In genomic region chr2:98541489-98541888, GRCh38 we compare ENCODE assay signal across 28 cellular contexts.
DNase-seq lines count a peak whose midpoint lies in the region; ATAC-seq and TF ChIP-seq lines count a peak whose summit lies in the region.
"Had no signal": no experiment of that assay in that cellular context is flagged by ENCODE, and none has a peak within 500 bp of the region (broad histone marks: within the 10 kb centered on the region; RNA-seq: fewer than 3 reads in every experiment).

No MANE protein-coding gene starts in this region.

- peaks cover 77% of the 10 kb centered on the region for H3K36me3 Mint-ChIP-seq in activated CD4-positive, alpha-beta T cell treated with anti-CD3 and anti-CD28 coated beads, Interleukin-2, amount 10 ng/mL, durations not matched to agents 24 days and 14 days (ENCODE audit: low read depth)
- peaks cover 83% of the 10 kb centered on the region for H3K36me3 Mint-ChIP-seq in activated CD4-positive, alpha-beta memory T cell treated with anti-CD3 and anti-CD28 coated beads, Interleukin-2, amount 10 ng/mL, durations not matched to agents 7 days and 5 days (ENCODE audit: low read depth)

- CTCF ChIA-PET in activated CD4-positive, alpha-beta memory T cell treated with anti-CD3 and anti-CD28 coated beads, Interleukin-2, amount 10 ng/mL, durations not matched to agents 7 days and 5 days (lab: Charles Lee), result interaction anchor here (1.0 kb wide), 1 partner anchor 55 kb away, joined by 3 read pairs; no protein-coding TSS in a partner anchor

- H3K4me3 Mint-ChIP-seq in activated CD4-positive, alpha-beta T cell treated with anti-CD3 and anti-CD28 coated beads, Interleukin-2, amount 10 ng/mL, durations not matched to agents 24 days and 14 days, result no peak overlapping the region
- H3K4me3 Mint-ChIP-seq in activated CD4-positive, alpha-beta memory T cell treated with anti-CD3 and anti-CD28 coated beads, Interleukin-2, amount 10 ng/mL, durations not matched to agents 7 days and 5 days, result no peak overlapping the region
- H3K4me3 Mint-ChIP-seq: central memory CD8-positive, alpha-beta T cell; HFFc6; neural crest cell had no signal

- H3K9me3 Mint-ChIP-seq in activated CD4-positive, alpha-beta T cell treated with anti-CD3 and anti-CD28 coated beads, Interleukin-2, amount 10 ng/mL, durations not matched to agents 24 days and 14 days, result no peaks in the 10 kb centered on the region
- H3K9me3 Mint-ChIP-seq in activated CD4-positive, alpha-beta memory T cell treated with anti-CD3 and anti-CD28 coated beads, Interleukin-2, amount 10 ng/mL, durations not matched to agents 7 days and 5 days, result no peaks in the 10 kb centered on the region
- H3K9me3 Mint-ChIP-seq: central memory CD8-positive, alpha-beta T cell; HFFc6; neural crest cell had no signal

- peak; percentile 41 for DNase-seq in activated CD4-positive, alpha-beta T cell treated with anti-CD3 and anti-CD28 coated beads, Interleukin-2, amount 10 ng/mL, durations not matched to agents 24 days and 14 days
- DNase-seq in activated CD4-positive, alpha-beta T cell treated with anti-CD3 and anti-CD28 coated beads, Interleukin-2, amount 50 U/mL, for 48 hours, result no peak
- no peak for DNase-seq in activated CD4-positive, alpha-beta memory T cell treated with anti-CD3 and anti-CD28 coated beads, Interleukin-2, amount 10 ng/mL, durations not matched to agents 7 days and 5 days
- DNase-seq in esophagus muscularis mucosa (ENCODE audit: extremely low spot score), result peak; percentile 55
- no peak for DNase-seq in KBM-7
- no peak for DNase-seq in D341Med (ENCODE audit: low spot score)
- no peak for DNase-seq in COLO668 (lab: John Stamatoyannopoulos, UW; ENCODE audit: unreplicated experiment)
- DNase-seq: 8988T; activated CD4-positive, alpha-beta T cell treated with anti-CD3 and anti-CD28 coated beads for 4 hours; body of pancreas; C1 segment of cervical spinal cord; dorsolateral prefrontal cortex; foreskin melanocyte; heart left ventricle; HFFc6; Karpas-422; left ventricle myocardium inferior; NCI-H1694; NCI-H774; ovary; stimulated activated naive CD4-positive, alpha-beta T cell; T1000; testis had no signal

- peak overlapping the region; percentile 42 for H3K27ac Mint-ChIP-seq in activated CD4-positive, alpha-beta T cell treated with anti-CD3 and anti-CD28 coated beads, Interleukin-2, amount 10 ng/mL, durations not matched to agents 24 days and 14 days
- peak overlapping the region; percentile 30 for H3K27ac Mint-ChIP-seq in activated CD4-positive, alpha-beta memory T cell treated with anti-CD3 and anti-CD28 coated beads, Interleukin-2, amount 10 ng/mL, durations not matched to agents 7 days and 5 days
- H3K27ac Mint-ChIP-seq: HFFc6 had no signal

- intact Hi-C loops in activated CD4-positive, alpha-beta T cell treated with anti-CD3 and anti-CD28 coated beads, Interleukin-2, amount 10 ng/mL, durations not matched to agents 24 days and 14 days (cut with micrococcal nuclease), result loop anchor here (1.0 kb wide), 1 partner anchor 10 kb away; no protein-coding TSS in a partner anchor
- intact Hi-C loops in esophagus muscularis mucosa (cut with DNase I), result no loop called here

- no peak overlapping the region for H3K4me3 ChIP-seq in esophagus muscularis mucosa
- H3K4me3 ChIP-seq: body of pancreas, dorsolateral prefrontal cortex, heart left ventricle, left ventricle myocardium inferior, ovary, SJSA1, testis had no signal

- H3K9me3 ChIP-seq in esophagus muscularis mucosa, result no peaks in the 10 kb centered on the region
- H3K9me3 ChIP-seq: body of pancreas, heart left ventricle, left ventricle myocardium inferior, ovary, SJSA1, testis had no signal

- no peak for TF ChIP-seq POLR2A in esophagus muscularis mucosa (IDR thresholded peaks at IDR 0.05; ENCODE audit: low read depth)

- ATAC-seq in GM19463 (IDR thresholded peaks at IDR 0.05; ENCODE audit: unreplicated experiment), result peak; percentile 32
- ATAC-seq: body of pancreas had no signal

- H3K36me3 ChIP-seq in esophagus muscularis mucosa, result peaks cover 28 to 93% (median 83%) of the 10 kb centered on the region in 4 donors
- H3K36me3 ChIP-seq: ovary had no signal

- no peak for TF ChIP-seq CTCF in esophagus muscularis mucosa (IDR thresholded peaks at IDR 0.05)

- no peaks in the 10 kb centered on the region for H3K27me3 ChIP-seq in esophagus muscularis mucosa
- H3K27me3 ChIP-seq: body of pancreas, dorsolateral prefrontal cortex, heart left ventricle, ovary, SJSA1, testis had no signal

- TF ChIP-seq EP300 in esophagus muscularis mucosa (IDR thresholded peaks at IDR 0.05), result no peak

- in situ Hi-C loops in KBM-7 (cut with MboI; ENCODE audit: low pct_unique_long_range_greater_than_20kb, low sequenced_read_pairs), result no loop called here

- no peaks in the 10 kb centered on the region for H3K4me1 ChIP-seq in esophagus muscularis mucosa
- H3K4me1 ChIP-seq: body of pancreas, left ventricle myocardium inferior, SJSA1, testis had no signal

- H3K4me1 Mint-ChIP-seq in activated CD4-positive, alpha-beta T cell treated with anti-CD3 and anti-CD28 coated beads, Interleukin-2, amount 10 ng/mL, durations not matched to agents 24 days and 14 days, result peaks cover 26% of the 10 kb centered on the region
- peaks cover 18% of the 10 kb centered on the region for H3K4me1 Mint-ChIP-seq in activated CD4-positive, alpha-beta memory T cell treated with anti-CD3 and anti-CD28 coated beads, Interleukin-2, amount 10 ng/mL, durations not matched to agents 7 days and 5 days

- no peak overlapping the region for H3K27ac ChIP-seq in esophagus muscularis mucosa (replicated peaks in 1 of 4)
- H3K27ac ChIP-seq: body of pancreas, left ventricle myocardium inferior, ovary, SJSA1, testis, VCaP had no signal

- POLR2A ChIA-PET in activated CD4-positive, alpha-beta memory T cell treated with anti-CD3 and anti-CD28 coated beads, Interleukin-2, amount 10 ng/mL, durations not matched to agents 7 days and 5 days (lab: Charles Lee), result interaction anchor here (1.6 kb wide), 1 partner anchor 13 kb away, joined by 3 read pairs; no protein-coding TSS in a partner anchor

- H3K27me3 Mint-ChIP-seq in activated CD4-positive, alpha-beta T cell treated with anti-CD3 and anti-CD28 coated beads, Interleukin-2, amount 10 ng/mL, durations not matched to agents 24 days and 14 days, result no peaks in the 10 kb centered on the region
- no peaks in the 10 kb centered on the region for H3K27me3 Mint-ChIP-seq in activated CD4-positive, alpha-beta memory T cell treated with anti-CD3 and anti-CD28 coated beads, Interleukin-2, amount 10 ng/mL, durations not matched to agents 7 days and 5 days
- H3K27me3 Mint-ChIP-seq: central memory CD8-positive, alpha-beta T cell had no signal

Comparison
In these comparisons a context has a peak if more than half of its experiments do, and no peak if none do; other contexts are left out.
1. DNase-seq: peak in activated CD4-positive, alpha-beta T cell treated with anti-CD3 and anti-CD28 coated beads, Interleukin-2, amount 10 ng/mL, durations not matched to agents 24 days and 14 days (single experiment) and esophagus muscularis mucosa (single experiment); none in activated CD4-positive, alpha-beta T cell treated with anti-CD3 and anti-CD28 coated beads, Interleukin-2, amount 50 U/mL, for 48 hours (0 of 2), activated CD4-positive, alpha-beta memory T cell treated with anti-CD3 and anti-CD28 coated beads, Interleukin-2, amount 10 ng/mL, durations not matched to agents 7 days and 5 days (single experiment), KBM-7 (single experiment), D341Med (single experiment) and COLO668 (single experiment).